1 cellular context compared by ENCODE assay signal in genomic region chr17:81980122-81980521, GRCh38.
TF ChIP-seq lines count a peak whose summit lies in the region.

No MANE protein-coding gene starts in this region.

TF ChIP-seq in HepG2, 621 proteins besides CTCF, POLR2A, EP300 and RAD21:
- TF ChIP-seq, protein P1, sequence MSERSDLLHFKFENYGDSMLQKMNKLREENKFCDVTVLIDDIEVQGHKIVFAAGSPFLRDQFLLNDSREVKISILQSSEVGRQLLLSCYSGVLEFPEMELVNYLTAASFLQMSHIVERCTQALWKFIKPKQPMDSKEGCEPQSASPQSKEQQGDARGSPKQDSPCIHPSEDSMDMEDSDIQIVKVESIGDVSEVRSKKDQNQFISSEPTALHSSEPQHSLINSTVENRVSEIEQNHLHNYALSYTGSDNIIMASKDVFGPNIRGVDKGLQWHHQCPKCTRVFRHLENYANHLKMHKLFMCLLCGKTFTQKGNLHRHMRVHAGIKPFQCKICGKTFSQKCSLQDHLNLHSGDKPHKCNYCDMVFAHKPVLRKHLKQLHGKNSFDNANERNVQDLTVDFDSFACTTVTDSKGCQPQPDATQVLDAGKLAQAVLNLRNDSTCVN (CRISPR knock-in tag; IDR thresholded peaks at IDR 0.05; ENCODE audit: borderline replicate concordance), result no peak
- TF ChIP-seq GPN1 (CRISPR knock-in tag; IDR thresholded peaks at IDR 0.05; ENCODE audit: borderline replicate concordance) (no peak), TAF1 (CRISPR knock-in tag; IDR thresholded peaks at IDR 0.05) (no peak), ZKSCAN1 (IDR thresholded peaks at IDR 0.05; ENCODE audit: low read length) (no peak), ZNF629 (CRISPR knock-in tag; conservative IDR thresholded peaks at IDR 0.05) (no peak), ZNF562 (CRISPR knock-in tag; IDR thresholded peaks at IDR 0.05; ENCODE audit: borderline replicate concordance) (no peak), ZBTB49 (CRISPR knock-in tag; IDR thresholded peaks at IDR 0.05; ENCODE audit: borderline replicate concordance) (no peak), NFATC3 (CRISPR knock-in tag; IDR thresholded peaks at IDR 0.05) (0 out of 2 replicates have a peak, but pooled peaks have one; percentile 27), FOSL2 (CRISPR knock-in tag; IDR thresholded peaks at IDR 0.05) (peak; percentile 87), IKZF4 (CRISPR knock-in tag; IDR thresholded peaks at IDR 0.05; ENCODE audit: borderline replicate concordance, low read depth, not compliant biosample characterization) (no peak), THRA (CRISPR knock-in tag; IDR thresholded peaks at IDR 0.05; ENCODE audit: borderline replicate concordance) (no peak), ZNF354B (CRISPR knock-in tag; IDR thresholded peaks at IDR 0.05) (no peak)
- TF ChIP-seq, protein P2, sequence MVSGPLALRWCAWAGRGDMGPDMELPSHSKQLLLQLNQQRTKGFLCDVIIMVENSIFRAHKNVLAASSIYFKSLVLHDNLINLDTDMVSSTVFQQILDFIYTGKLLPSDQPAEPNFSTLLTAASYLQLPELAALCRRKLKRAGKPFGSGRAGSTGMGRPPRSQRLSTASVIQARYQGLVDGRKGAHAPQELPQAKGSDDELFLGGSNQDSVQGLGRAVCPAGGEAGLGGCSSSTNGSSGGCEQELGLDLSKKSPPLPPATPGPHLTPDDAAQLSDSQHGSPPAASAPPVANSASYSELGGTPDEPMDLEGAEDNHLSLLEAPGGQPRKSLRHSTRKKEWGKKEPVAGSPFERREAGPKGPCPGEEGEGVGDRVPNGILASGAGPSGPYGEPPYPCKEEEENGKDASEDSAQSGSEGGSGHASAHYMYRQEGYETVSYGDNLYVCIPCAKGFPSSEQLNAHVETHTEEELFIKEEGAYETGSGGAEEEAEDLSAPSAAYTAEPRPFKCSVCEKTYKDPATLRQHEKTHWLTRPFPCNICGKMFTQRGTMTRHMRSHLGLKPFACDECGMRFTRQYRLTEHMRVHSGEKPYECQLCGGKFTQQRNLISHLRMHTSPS (CRISPR knock-in tag; IDR thresholded peaks at IDR 0.05; ENCODE audit: low read depth), result peak; percentile 64; the same call in 1 of the 2 replicates
TF ChIP-seq in HepG2: peak in this region for 3.
